In genomic region chr17:2885751-2886150, GRCh38 we compare ENCODE assay signal across 25 cellular contexts.
DNase-seq lines count a peak whose midpoint lies in the region; ATAC-seq lines count a peak whose summit lies in the region.
"Had no signal": no experiment of that assay in that cellular context is flagged by ENCODE, and none has a peak within 500 bp of the region (broad histone marks: within the 10 kb centered on the region; RNA-seq: fewer than 3 reads in every experiment).

No MANE protein-coding gene starts in this region.

- H3K36me3 ChIP-seq in HUES64 (ENCODE audit: insufficient read depth, low read length) (no peaks in the 10 kb centered on the region), SJCRH30 (no peaks in the 10 kb centered on the region)
- H3K36me3 ChIP-seq: heart right ventricle, right atrium auricular region had no signal

- H3K27ac Mint-ChIP-seq in stimulated activated effector memory CD8-positive, alpha-beta T cell treated with anti-CD3 and anti-CD28 coated beads, Interleukin-12 subunit alpha, Interleukin-12 subunit beta, amount 100 ng/mL, for 72 hours = peak overlapping the region; percentile 61
- H3K27ac Mint-ChIP-seq: activated naive CD8-positive, alpha-beta T cell treated with anti-CD3 and anti-CD28 coated beads for 36 hours; activated T-helper 2 cell treated with anti-CD3 and anti-CD28 coated beads, Interferon-gamma antibody, Interleukin-2, Interleukin-4, amounts not matched to agents 10 μg/mL and 5 μg/mL and 100 μg/mL, durations not matched to agents 14 hours and 24 hours and 36 hours; T-helper 2 cell treated with Interferon-gamma antibody and Interleukin-4, amounts not matched to agents 5 μg/mL and 100 μg/mL, for 36 hours had no signal

- WGBS in HUES64 = 83% methylated on average over 9 of the region's 9 CpGs

- H3K4me1 ChIP-seq in HUES64 (ENCODE audit: insufficient read depth, low read length) (peaks cover 19% of the 10 kb centered on the region), SJCRH30 (peaks cover 22% of the 10 kb centered on the region)

- H3K27ac ChIP-seq in HUES64 (ENCODE audit: low read depth, low read length) = 0 out of 2 replicates have a peak overlapping the region, but pooled peaks have one; percentile 3
- H3K27ac ChIP-seq in SJCRH30 = peak overlapping the region; percentile 49
- H3K27ac ChIP-seq: heart right ventricle, right atrium auricular region, SK-N-MC, VCaP had no signal

- peak; percentile 91 for DNase-seq in NCI-H82 (lab: John Stamatoyannopoulos, UW)
- DNase-seq in NCI-H82 treated with DMSO at 0.1 percent for 48 hours (lab: John Stamatoyannopoulos, UW; ENCODE audit: unreplicated experiment) = no peak
- peak; percentile 77 to 78 for DNase-seq in SJCRH30
- DNase-seq in stimulated activated effector memory CD8-positive, alpha-beta T cell treated with anti-CD3 and anti-CD28 coated beads, Interleukin-12 subunit alpha, Interleukin-12 subunit beta, amount 100 ng/mL, for 72 hours (ENCODE audit: low spot score in 2 of 2) = no peak
- DNase-seq in NCI-H2029 treated with DMSO at 0.1 percent for 48 hours (lab: John Stamatoyannopoulos, UW) = no peak
- no peak for DNase-seq in NCI-H128 (lab: John Stamatoyannopoulos, UW; ENCODE audit: unreplicated experiment)
- DNase-seq: activated CD4-positive, alpha-beta T cell treated with anti-CD3 and anti-CD28 coated beads, Interleukin-2, amount 50 U/mL, for 1 hour; activated naive CD8-positive, alpha-beta T cell treated with anti-CD3 and anti-CD28 coated beads for 36 hours; central memory CD4-positive, alpha-beta T cell; DND-41; heart right ventricle; Kasumi-1; mesenchymal stem cell; NCI-H2107; NK-92 treated with Interleukin-12 subunit alpha and Interleukin-12 subunit beta, amount 100 ng/mL, for 24 hours; stimulated activated CD4-positive, alpha-beta T cell treated with anti-CD3 and anti-CD28 coated beads, Interleukin-12 subunit alpha, Interleukin-12 subunit beta, amount 100 ng/mL, for 4 hours had no signal

- H3K4me3 ChIP-seq in HUES64 (ENCODE audit: low read length) (no peak overlapping the region), SJCRH30 (no peak overlapping the region)
- H3K4me3 ChIP-seq: dorsolateral prefrontal cortex, heart right ventricle, right atrium auricular region, SK-N-MC had no signal

- H3K36me3 Mint-ChIP-seq in stimulated activated effector memory CD8-positive, alpha-beta T cell treated with anti-CD3 and anti-CD28 coated beads, Interleukin-12 subunit alpha, Interleukin-12 subunit beta, amount 100 ng/mL, for 72 hours = peaks cover 5% of the 10 kb centered on the region
- H3K36me3 Mint-ChIP-seq: activated naive CD8-positive, alpha-beta T cell treated with anti-CD3 and anti-CD28 coated beads for 36 hours had no signal

- no peaks in the 10 kb centered on the region for H3K9me3 ChIP-seq in HUES64 (ENCODE audit: insufficient read depth, low read depth, low read length)
- H3K9me3 ChIP-seq in SJCRH30 (replicated peaks) = no peaks in the 10 kb centered on the region
- H3K9me3 ChIP-seq: heart right ventricle, right atrium auricular region had no signal

- peaks cover 39% of the 10 kb centered on the region for H3K4me1 Mint-ChIP-seq in stimulated activated effector memory CD8-positive, alpha-beta T cell treated with anti-CD3 and anti-CD28 coated beads, Interleukin-12 subunit alpha, Interleukin-12 subunit beta, amount 100 ng/mL, for 72 hours
- H3K4me1 Mint-ChIP-seq: activated naive CD8-positive, alpha-beta T cell treated with anti-CD3 and anti-CD28 coated beads for 36 hours had no signal

- ATAC-seq in stimulated activated effector memory CD8-positive, alpha-beta T cell treated with anti-CD3 and anti-CD28 coated beads, Interleukin-12 subunit alpha, Interleukin-12 subunit beta, amount 100 ng/mL, for 72 hours = no peak
- no peak for ATAC-seq in HG02938 (IDR thresholded peaks at IDR 0.05; ENCODE audit: unreplicated experiment)
- ATAC-seq: heart right ventricle, Panc1 had no signal

- H3K27me3 ChIP-seq in HUES64 (ENCODE audit: insufficient read depth, low read length) (no peaks in the 10 kb centered on the region), SJCRH30 (no peaks in the 10 kb centered on the region)
- H3K27me3 ChIP-seq: dorsolateral prefrontal cortex, heart right ventricle, right atrium auricular region had no signal

- H3K9me3 Mint-ChIP-seq in stimulated activated effector memory CD8-positive, alpha-beta T cell treated with anti-CD3 and anti-CD28 coated beads, Interleukin-12 subunit alpha, Interleukin-12 subunit beta, amount 100 ng/mL, for 72 hours = no peaks in the 10 kb centered on the region
- H3K9me3 Mint-ChIP-seq: activated T-helper 2 cell treated with anti-CD3 and anti-CD28 coated beads, Interferon-gamma antibody, Interleukin-2, Interleukin-4, amounts not matched to agents 10 μg/mL and 5 μg/mL and 100 μg/mL, durations not matched to agents 14 hours and 24 hours and 36 hours; T-helper 2 cell treated with Interferon-gamma antibody and Interleukin-4, amounts not matched to agents 5 μg/mL and 100 μg/mL, for 36 hours had no signal

- H3K9ac ChIP-seq in HUES64 (ENCODE audit: low read depth, low read length) = no peak overlapping the region

- H3K4me3 Mint-ChIP-seq in stimulated activated effector memory CD8-positive, alpha-beta T cell treated with anti-CD3 and anti-CD28 coated beads, Interleukin-12 subunit alpha, Interleukin-12 subunit beta, amount 100 ng/mL, for 72 hours = no peak overlapping the region
- H3K4me3 Mint-ChIP-seq: activated naive CD8-positive, alpha-beta T cell treated with anti-CD3 and anti-CD28 coated beads for 36 hours; T-helper 2 cell treated with Interferon-gamma antibody and Interleukin-4, amounts not matched to agents 5 μg/mL and 100 μg/mL, for 36 hours had no signal

Comparison
In these comparisons a context has a peak if more than half of its experiments do, and no peak if none do; other contexts are left out.
1. DNase-seq: peak in NCI-H82 (single experiment) and SJCRH30 (2 of 2); none in NCI-H82 treated with DMSO at 0.1 percent for 48 hours (single experiment), stimulated activated effector memory CD8-positive, alpha-beta T cell treated with anti-CD3 and anti-CD28 coated beads, Interleukin-12 subunit alpha, Interleukin-12 subunit beta, amount 100 ng/mL, for 72 hours (0 of 2), NCI-H2029 treated with DMSO at 0.1 percent for 48 hours (single experiment) and NCI-H128 (single experiment).